Comparison of ENCODE assay signal across 34 cellular contexts in genomic region chr19:34938886-34939285, GRCh38.
"Had no signal": no experiment of that assay in that cellular context is flagged by ENCODE, and none has a peak within 500 bp of the region (broad histone marks: within the 10 kb centered on the region; RNA-seq: fewer than 3 reads in every experiment).

No MANE protein-coding gene starts in this region.

- H3K27me3 ChIP-seq: adrenal gland, ascending aorta, body of pancreas, brain microvascular endothelial cell, breast epithelium, cardiac muscle cell had no signal

- H3K27ac ChIP-seq: adrenal gland, ascending aorta, body of pancreas, brain microvascular endothelial cell, breast epithelium, cardiac muscle cell had no signal

- H3K4me3 ChIP-seq: adrenal gland, ascending aorta, body of pancreas, breast epithelium, cardiac muscle cell had no signal

- DNase-seq: activated effector memory CD4-positive, alpha-beta T cell treated with anti-CD3 and anti-CD28 coated beads, Interleukin-2, amount 50 U/mL, for 16 hours; activated effector memory CD4-positive, alpha-beta T cell treated with Interleukin-2 at 50 U/mL for 16 hours; activated gamma-delta T cell; activated gamma-delta T cell treated with Interleukin-2 at 50 U/mL for 16 hours; activated naive CD4-positive, alpha-beta T cell; activated naive CD4-positive, alpha-beta T cell treated with anti-CD3 and anti-CD28 coated beads for 36 hours; activated naive CD4-positive, alpha-beta T cell treated with anti-CD3 and anti-CD28 coated beads, Interleukin-2, amount 10 ng/mL, durations not matched to agents 7 days and 5 days; activated naive CD4-positive, alpha-beta T cell treated with anti-CD3 and anti-CD28 coated beads, Interleukin-2, amount 50 U/mL, for 16 hours; activated naive CD4-positive, alpha-beta T cell treated with Interleukin-2 at 50 U/mL for 16 hours; activated naive CD8-positive, alpha-beta T cell treated with anti-CD3 and anti-CD28 coated beads for 36 hours; activated naive CD8-positive, alpha-beta T cell treated with anti-CD3 and anti-CD28 coated beads, Interleukin-2, amount 10 ng/mL, durations not matched to agents 7 days and 5 days; activated naive CD8-positive, alpha-beta T cell treated with anti-CD3 and anti-CD28 coated beads, Interleukin-2, amount 50 U/mL, for 24 hours; activated T-cell treated with anti-CD3 and anti-CD28 coated beads, Interleukin-2, amount 50 U/mL, for 1 hour; activated T-cell treated with anti-CD3 and anti-CD28 coated beads, Interleukin-2, amount 50 U/mL, for 24 hours; activated T-cell treated with anti-CD3 and anti-CD28 coated beads, Interleukin-2, amount 50 U/mL, for 4 hours; activated T-cell treated with anti-CD3 and anti-CD28 coated beads, Interleukin-2, amount 50 U/mL, for 48 hours; activated T-cell treated with anti-CD3 and anti-CD28 coated beads, Interleukin-2, amount 50 U/mL, for 72 hours; adrenal gland; amniotic stem cell; amygdala; anterior cingulate cortex; aorta; body of pancreas; brain microvascular endothelial cell; caudate nucleus; central memory CD4-positive, alpha-beta T cell; cerebellar nuclear complex had no signal

- FAIRE-seq: astrocyte, bronchial epithelial cell had no signal

- ATAC-seq: activated naive CD4-positive, alpha-beta T cell treated with anti-CD3 and anti-CD28 coated beads, Interleukin-2, amount 50 U/mL, for 72 hours; activated naive CD8-positive, alpha-beta T cell treated with anti-CD3 and anti-CD28 coated beads, Interleukin-2, amount 50 U/mL, for 24 hours; activated T-cell treated with anti-CD3 and anti-CD28 coated beads, Interleukin-2, amount 50 U/mL, for 4 hours; activated T-cell treated with anti-CD3 and anti-CD28 coated beads, Interleukin-2, amount 50 U/mL, for 72 hours; activated T-helper 17 cell treated with anti-CD3 and anti-CD28 coated beads, Interleukin-2, amount 50 U/mL, for 72 hours; body of pancreas had no signal

- H3K4me1 ChIP-seq: adrenal gland, ascending aorta, body of pancreas, breast epithelium had no signal
